Comparison of ENCODE assay signal across 11 cellular contexts in the genomic region with DNA sequence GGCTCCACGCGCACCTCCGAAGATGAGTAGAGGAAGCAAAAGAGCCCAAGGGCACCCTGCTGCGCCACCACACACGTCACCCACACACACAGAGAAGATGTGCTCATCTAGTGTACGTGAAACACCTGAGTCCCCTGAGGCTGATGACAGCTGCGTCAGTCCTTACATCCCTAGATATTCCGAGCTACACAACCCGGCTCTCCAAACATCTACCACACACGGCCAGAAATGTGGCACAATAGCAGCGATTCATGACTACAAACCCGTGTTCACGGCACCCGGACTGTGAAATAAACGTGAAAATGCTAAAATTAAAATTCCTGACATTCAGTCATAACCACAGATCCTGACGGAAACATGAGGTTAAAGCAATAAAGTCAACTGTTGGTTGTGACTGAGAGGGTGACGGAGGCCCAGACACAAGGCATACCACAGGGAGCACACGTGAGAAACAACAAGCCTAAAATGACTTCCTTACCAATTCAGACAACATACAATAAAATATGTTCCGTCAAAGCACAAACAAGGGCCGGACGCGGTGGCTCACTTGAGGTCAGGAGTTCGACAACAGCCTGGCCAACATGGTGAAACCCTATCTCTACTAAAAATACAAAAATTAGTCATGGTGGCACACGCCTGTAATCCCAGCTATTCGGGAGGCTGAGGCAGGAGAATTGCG. TPM values are rescaled to one million over a fixed set of nuclear protein-coding genes. Genes with fewer than 3 reads are reported as not detected.
DNase-seq lines count a peak whose midpoint lies in the region; ATAC-seq and TF ChIP-seq lines count a peak whose summit lies in the region.
"Had no signal": no experiment of that assay in that cellular context is flagged by ENCODE, and none has a peak within 500 bp of the region (broad histone marks: within the 10 kb centered on the region; RNA-seq: fewer than 3 reads in every experiment).

No MANE protein-coding gene starts in this region.

- intact Hi-C loops in dorsolateral prefrontal cortex (cut with DNase I), result no loop called here

- H3K36me3 Mint-ChIP-seq in progenitor cell of endocrine pancreas (ENCODE audit: insufficient read depth), result peaks cover 17% of the 10 kb centered on the region

- no peak overlapping the region for H3K4me3 Mint-ChIP-seq in progenitor cell of endocrine pancreas (ENCODE audit: low read depth)
- H3K4me3 Mint-ChIP-seq: activated CD4-positive, alpha-beta T cell treated with anti-CD3 and anti-CD28 coated beads, Interleukin-2, amount 10 ng/mL, durations not matched to agents 7 days and 5 days; CD14-positive monocyte had no signal

- DNase-seq in RPMI7951 (ENCODE audit: low read depth) (peak; percentile 78), dorsolateral prefrontal cortex (no peak), progenitor cell of endocrine pancreas (ENCODE audit: low spot score, unreplicated experiment) (no peak), SW480 (ENCODE audit: low spot score) (no peak)
- DNase-seq: activated CD4-positive, alpha-beta T cell treated with anti-CD3 and anti-CD28 coated beads, Interleukin-2, amount 10 ng/mL, durations not matched to agents 7 days and 5 days; activated naive CD4-positive, alpha-beta T cell treated with Interleukin-2 at 50 U/mL for 16 hours; GDM1; Kasumi-1; stimulated activated naive CD4-positive, alpha-beta T cell treated with Interleukin-2 at 50 U/mL for 16 hours had no signal

- peaks cover 5% of the 10 kb centered on the region for H3K4me1 Mint-ChIP-seq in progenitor cell of endocrine pancreas (ENCODE audit: low read depth)

- no peak for ATAC-seq in GM19467 (IDR thresholded peaks at IDR 0.05; ENCODE audit: unreplicated experiment)

- no peaks in the 10 kb centered on the region for H3K27me3 ChIP-seq in dorsolateral prefrontal cortex

- H3K27ac Mint-ChIP-seq in progenitor cell of endocrine pancreas, result peak overlapping the region; percentile 74
- H3K27ac Mint-ChIP-seq: activated CD4-positive, alpha-beta T cell treated with anti-CD3 and anti-CD28 coated beads, Interleukin-2, amount 10 ng/mL, durations not matched to agents 7 days and 5 days had no signal

- H3K27ac ChIP-seq in dorsolateral prefrontal cortex, result peak overlapping the region in 50 of 59 donors; percentile 13 to 84 (median 64)

- H3K4me3 ChIP-seq in dorsolateral prefrontal cortex, result peak overlapping the region in 21 of 59 donors; percentile 2 to 29 (median 12)

- no peaks in the 10 kb centered on the region for H3K9me3 Mint-ChIP-seq in progenitor cell of endocrine pancreas (ENCODE audit: low read depth)
- H3K9me3 Mint-ChIP-seq: activated CD4-positive, alpha-beta T cell treated with anti-CD3 and anti-CD28 coated beads, Interleukin-2, amount 10 ng/mL, durations not matched to agents 7 days and 5 days; CD14-positive monocyte had no signal

- H3K27me3 Mint-ChIP-seq in progenitor cell of endocrine pancreas, result no peaks in the 10 kb centered on the region
- H3K27me3 Mint-ChIP-seq: activated CD4-positive, alpha-beta T cell treated with anti-CD3 and anti-CD28 coated beads, Interleukin-2, amount 10 ng/mL, durations not matched to agents 7 days and 5 days had no signal

- no peak for TF ChIP-seq CTCF in dorsolateral prefrontal cortex (IDR thresholded peaks at IDR 0.05 in 54 of 56, conservative IDR thresholded peaks at IDR 0.05 in 2 of 56; ENCODE audit: low read depth in 1 of 56, partially characterized antibody in 56 of 56)
- TF ChIP-seq CTCF in progenitor cell of endocrine pancreas (IDR thresholded peaks at IDR 0.05; ENCODE audit: unreplicated experiment), result no peak

RNA-seq across cellular contexts. Expression of a gene that starts 7.4 kb away (rescaled TPM):
- 77.3 and 86.5 TPM in 2 replicates for total RNA-seq in RPMI7951 (2014; rRNA removed; shearing (Covaris generic))
- total RNA-seq in dorsolateral prefrontal cortex (100 to 1,000 TPM in 102 of 120 experiments, 10 to 100 TPM in 18; 79.2 to 139 (median 114) TPM), progenitor cell of endocrine pancreas (114 and 118 TPM in 2 replicates)

RNA-seq across cellular contexts. Expression of a gene that starts 26.9 kb away (rescaled TPM):
- total RNA-seq in RPMI7951 (2014; rRNA removed; shearing (Covaris generic)), result not detected in 2 replicates
- total RNA-seq in dorsolateral prefrontal cortex, result 10 to 100 TPM; 14.3 to 63.6 (median 37.6) TPM
- 5.1 and 6.6 TPM in 2 replicates for total RNA-seq in progenitor cell of endocrine pancreas

RNA-seq across cellular contexts. Expression of a gene that starts 32.6 kb away (rescaled TPM):
- 3.4 and 3.6 TPM in 2 replicates for total RNA-seq in RPMI7951 (2014; rRNA removed; shearing (Covaris generic))
- total RNA-seq in dorsolateral prefrontal cortex (10 to 100 TPM in 115 of 120 experiments, 1 to 10 TPM in 5; 8.1 to 32.9 (median 19.4) TPM), progenitor cell of endocrine pancreas (2.7 and 4.2 TPM in 2 replicates)

RNA-seq across cellular contexts. Expression of a gene that starts 48.0 kb away (rescaled TPM):
- total RNA-seq in RPMI7951 (2014; rRNA removed; shearing (Covaris generic)), result 12.0 and 18.4 TPM in 2 replicates
- 100 to 1,000 TPM in 116 of 120 experiments, 10 to 100 TPM in 4; 86.0 to 202 (median 127) TPM for total RNA-seq in dorsolateral prefrontal cortex
- total RNA-seq in progenitor cell of endocrine pancreas, result 132 and 144 TPM in 2 replicates

RNA-seq across cellular contexts. Expression of a gene that starts 55.3 kb away (rescaled TPM):
- total RNA-seq in RPMI7951 (2014; rRNA removed; shearing (Covaris generic)), result 24.9 and 39.2 TPM in 2 replicates
- total RNA-seq in dorsolateral prefrontal cortex, result 10 to 100 TPM; 12.3 to 33.0 (median 20.2) TPM
- total RNA-seq in progenitor cell of endocrine pancreas, result 37.4 and 38.8 TPM in 2 replicates
